Comparison of ENCODE assay signal across 8 cellular contexts in the genomic region with DNA sequence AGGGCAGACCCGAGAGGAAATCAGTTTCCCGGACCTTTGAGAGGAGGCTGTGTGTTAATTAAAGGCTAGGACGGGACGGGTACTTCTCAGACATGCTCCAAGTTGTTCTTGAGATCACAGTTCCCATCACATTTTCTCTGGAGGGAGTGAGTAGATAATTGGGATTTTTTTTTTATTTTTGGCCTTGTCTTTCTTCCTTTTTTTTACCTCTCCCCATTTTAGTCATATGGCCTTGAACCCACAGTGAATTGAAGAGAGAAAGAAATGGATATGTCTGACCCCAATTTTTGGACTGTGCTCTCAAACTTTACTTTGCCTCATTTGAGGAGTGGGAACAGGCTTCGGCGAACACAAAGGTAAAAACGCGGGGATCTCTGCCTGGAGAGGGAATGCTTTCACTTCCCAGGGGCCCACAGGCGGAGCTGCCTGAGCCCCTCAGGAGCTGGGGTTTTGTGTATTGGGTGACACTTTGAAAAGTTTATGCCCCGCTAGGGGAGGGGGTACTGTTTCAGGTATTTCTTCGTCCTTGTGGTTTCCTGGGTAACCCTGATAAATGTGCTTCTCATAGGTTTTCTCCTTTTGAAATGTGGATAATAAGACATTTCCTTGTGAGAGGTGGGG.
DNase-seq lines count a peak whose midpoint lies in the region; ATAC-seq and TF ChIP-seq lines count a peak whose summit lies in the region.

No MANE protein-coding gene starts in this region.

- H3K36me3 ChIP-seq in PC-9 (ENCODE audit: low read depth): peaks cover 6% of the 10 kb centered on the region; the same call in 1 of the 2 replicates
- no peaks in the 10 kb centered on the region for H3K36me3 ChIP-seq in endodermal cell (ENCODE audit: control insufficient read depth, insufficient read depth, low read length)
- no peaks in the 10 kb centered on the region for H3K36me3 ChIP-seq in neuron (ENCODE audit: insufficient read depth, low read length)

- H3K27me3 ChIP-seq in CD4-positive, alpha-beta T cell (ENCODE audit: control insufficient read depth, insufficient read depth, low read length): no peaks in the 10 kb centered on the region
- no peaks in the 10 kb centered on the region for H3K27me3 ChIP-seq in PC-9 (ENCODE audit: insufficient read depth, low read depth)
- H3K27me3 ChIP-seq in endodermal cell (ENCODE audit: control insufficient read depth, insufficient read depth, low read length, poor library complexity, severe bottlenecking): no peaks in the 10 kb centered on the region
- H3K27me3 ChIP-seq in neuron (ENCODE audit: insufficient read depth, low read length): no peaks in the 10 kb centered on the region

- CTCF ChIA-PET in CD4-positive, alpha-beta T cell (lab: Charles Lee): interaction anchor here (1.2 to 1.5 kb wide), 3 partner anchors 11 to 156 kb away, joined by 3 to 4 read pairs (median 3); no protein-coding TSS in a partner anchor
- CTCF ChIA-PET in PC-9 (lab: Charles Lee): interaction anchor here (0.6 kb wide), 1 partner anchor 235 kb away, joined by 8 read pairs; no protein-coding TSS in a partner anchor

- 2 to 4% methylated on average over 7 to 11 of the region's 11 CpGs for WGBS in endodermal cell (ENCODE audit: insufficient coverage in 1 of 2, insufficient read length in 1 of 2), 2 experiments

- TF ChIP-seq CTCF in CD4-positive, alpha-beta T cell (IDR thresholded peaks at IDR 0.05): no peak
- TF ChIP-seq CTCF in PC-9 (conservative IDR thresholded peaks at IDR 0.05) (no peak), endodermal cell (conservative IDR thresholded peaks at IDR 0.05) (no peak)

- peak overlapping the region; percentile 77 for H2AFZ ChIP-seq in PC-9
- peak overlapping the region; percentile 91 for H2AFZ ChIP-seq in neuron (ENCODE audit: low read depth, low read length)

- POLR2A ChIA-PET in CD4-positive, alpha-beta T cell (lab: Charles Lee): interaction anchor here (0.7 to 4.3 kb wide), 14 partner anchors 9 to 1239 kb away, joined by 3 to 25 read pairs (median 3); a partner anchor contains a TSS
- POLR2A ChIA-PET in PC-9 (lab: Charles Lee; ENCODE audit: unreplicated experiment): interaction anchor here (0.6 to 0.7 kb wide), 5 partner anchors 9 to 130 kb away, joined by 4 to 12 read pairs (median 5); no protein-coding TSS in a partner anchor

- H3K27me3 Mint-ChIP-seq in CD4-positive, alpha-beta T cell: no peaks in the 10 kb centered on the region
- no peaks in the 10 kb centered on the region for H3K27me3 Mint-ChIP-seq in endodermal cell (ENCODE audit: insufficient read depth)

- peaks cover 65% of the 10 kb centered on the region for H3K4me1 Mint-ChIP-seq in CD4-positive, alpha-beta T cell (ENCODE audit: low read depth)
- peaks cover 24% of the 10 kb centered on the region for H3K4me1 Mint-ChIP-seq in endodermal cell

- peak in 1 of 10 experiments; percentile 5 for DNase-seq in CD4-positive, alpha-beta T cell
- DNase-seq in PC-9 (no peak), endodermal cell (peak; percentile 60), KBM-7 (no peak), ureter (ENCODE audit: low spot score) (no peak), NCI-H1694 (lab: John Stamatoyannopoulos, UW) (no peak), germinal center (ENCODE audit: low spot score) (no peak)

- H3K4me3 ChIP-seq in PC-9 (peak overlapping the region; percentile 85), endodermal cell (ENCODE audit: low read length) (peak overlapping the region; percentile 88), neuron (ENCODE audit: low read length) (peak overlapping the region; percentile 76)

- H3K27ac Mint-ChIP-seq in CD4-positive, alpha-beta T cell: peak overlapping the region; percentile 96
- peak overlapping the region; percentile 91 for H3K27ac Mint-ChIP-seq in endodermal cell

- BruUV-seq in PC-9 (replicated peaks; lab: Mats Ljungman, UMichigan): TSS peak; percentile 73

- peak overlapping the region; percentile 96 for H3K4me2 ChIP-seq in PC-9

- peaks cover 37% of the 10 kb centered on the region for H3F3A ChIP-seq in PC-9 (ENCODE audit: insufficient read depth, low read depth)

- H3K9me3 Mint-ChIP-seq in CD4-positive, alpha-beta T cell: no peaks in the 10 kb centered on the region
- no peaks in the 10 kb centered on the region for H3K9me3 Mint-ChIP-seq in endodermal cell

- peak overlapping the region; percentile 66 for H3K9ac ChIP-seq in endodermal cell (ENCODE audit: extremely low read depth, low read length, poor library complexity, severe bottlenecking)

- H3K27ac ChIP-seq in CD4-positive, alpha-beta T cell (ENCODE audit: low read depth, low read length): peak overlapping the region; percentile 77
- H3K27ac ChIP-seq in PC-9: peak overlapping the region; percentile 93
- H3K27ac ChIP-seq in endodermal cell (ENCODE audit: low read depth, low read length): no peak overlapping the region

- H4K20me1 ChIP-seq in PC-9 (ENCODE audit: insufficient read depth): peaks cover 5% of the 10 kb centered on the region; the same call in 1 of the 2 replicates

- ATAC-seq in CD4-positive, alpha-beta T cell (ENCODE audit: poor library complexity): no peak

- H3K4me3 Mint-ChIP-seq in CD4-positive, alpha-beta T cell: peak overlapping the region; percentile 94
- H3K4me3 Mint-ChIP-seq in endodermal cell: peak overlapping the region; percentile 80

- H3K9me2 ChIP-seq in PC-9 (ENCODE audit: insufficient read depth): no peaks in the 10 kb centered on the region

- peaks cover 73% of the 10 kb centered on the region for H3K4me1 ChIP-seq in PC-9 (replicated peaks; ENCODE audit: insufficient read depth)
- peaks cover 3% of the 10 kb centered on the region for H3K4me1 ChIP-seq in endodermal cell (ENCODE audit: control insufficient read depth, insufficient read depth, low read length)
- peaks cover 35% of the 10 kb centered on the region for H3K4me1 ChIP-seq in neuron (ENCODE audit: insufficient read depth, low read length)

- H3K9me3 ChIP-seq in CD4-positive, alpha-beta T cell (ENCODE audit: control insufficient read depth, low read length): no peaks in the 10 kb centered on the region
- no peaks in the 10 kb centered on the region for H3K9me3 ChIP-seq in PC-9 (ENCODE audit: insufficient read depth, low read depth)
- no peaks in the 10 kb centered on the region for H3K9me3 ChIP-seq in endodermal cell (ENCODE audit: control insufficient read depth, low read length)
- no peaks in the 10 kb centered on the region for H3K9me3 ChIP-seq in neuron (ENCODE audit: low read length)

- in situ Hi-C loops in KBM-7 (cut with MboI; ENCODE audit: low pct_unique_long_range_greater_than_20kb, low sequenced_read_pairs): no loop called here

- peaks cover 56% of the 10 kb centered on the region for H3K79me2 ChIP-seq in PC-9 (ENCODE audit: low read depth)

- peaks cover 11% of the 10 kb centered on the region for H3K36me3 Mint-ChIP-seq in CD4-positive, alpha-beta T cell (ENCODE audit: low read depth)
- no peaks in the 10 kb centered on the region for H3K36me3 Mint-ChIP-seq in endodermal cell (ENCODE audit: low read depth)

- intact Hi-C loops in CD4-positive, alpha-beta T cell (cut with DNase I, micrococcal nuclease): loop anchor here (2.0 to 10.0 kb wide), 8 partner anchors 32 to 1430 kb away; no protein-coding TSS in a partner anchor
- intact Hi-C loops in PC-9 (cut with micrococcal nuclease; ENCODE audit: unreplicated experiment): loop anchor here (1.0 to 5.0 kb wide), 3 partner anchors 178 to 202 kb away; no protein-coding TSS in a partner anchor
